Comparison of ENCODE assay signal across 8 cellular contexts in genomic region chr3:16482770-16483531, GRCh38. TPM values are rescaled to one million over a fixed set of nuclear protein-coding genes. Genes with fewer than 3 reads are reported as not detected.
DNase-seq lines count a peak whose midpoint lies in the region; ATAC-seq and TF ChIP-seq lines count a peak whose summit lies in the region.

No MANE protein-coding gene starts in this region.

- TF ChIP-seq CTCF in brain microvascular endothelial cell (IDR thresholded peaks at IDR 0.05; ENCODE audit: low read depth, low read length, missing control alignments), result no peak

- ATAC-seq in GM18907 (IDR thresholded peaks at IDR 0.05; ENCODE audit: unreplicated experiment) (peak; percentile 71), HG03066 (IDR thresholded peaks at IDR 0.05; ENCODE audit: low read depth, unreplicated experiment) (peak; percentile 55)
- peak; percentile 91 for ATAC-seq in stimulated activated memory B cell treated with anti-CD40 and anti-IgM and Interleukin-4, amounts not matched to agents 10 μg/mL and 1 μg/mL and 100 μg/mL, for 72 hours

- H3K4me3 Mint-ChIP-seq in stimulated activated memory B cell treated with anti-CD40 and anti-IgM and Interleukin-4, amounts not matched to agents 10 μg/mL and 1 μg/mL and 100 μg/mL, for 72 hours, result peak overlapping the region; percentile 62

- H3K27me3 ChIP-seq in BLaER1 treated with 17β-estradiol and CSF1 and Interleukin-3, amounts not matched to agents 10 nM and 100 nM, result no peaks in the 10 kb centered on the region
- no peaks in the 10 kb centered on the region for H3K27me3 ChIP-seq in brain microvascular endothelial cell (replicated peaks)
- H3K27me3 ChIP-seq in MG63, result no peaks in the 10 kb centered on the region

- no peak overlapping the region for H3K9ac ChIP-seq in BLaER1 treated with 17β-estradiol and CSF1 and Interleukin-3, amounts not matched to agents 10 nM and 100 nM

- peaks cover 53 to 89% (median 74%) of the 10 kb centered on the region in 11 experiments for H3K36me3 ChIP-seq in BLaER1 treated with 17β-estradiol and CSF1 and Interleukin-3, amounts not matched to agents 10 nM and 100 nM
- H3K36me3 ChIP-seq in brain microvascular endothelial cell (replicated peaks), result peaks cover 3% of the 10 kb centered on the region
- H3K36me3 ChIP-seq in MG63, result no peaks in the 10 kb centered on the region

- H3K4me2 ChIP-seq in BLaER1 treated with 17β-estradiol and CSF1 and Interleukin-3, amounts not matched to agents 10 nM and 100 nM, result peak overlapping the region; percentile 56 to 84 (median 70)

- H3K9me3 Mint-ChIP-seq in stimulated activated memory B cell treated with anti-CD40 and anti-IgM and Interleukin-4, amounts not matched to agents 10 μg/mL and 1 μg/mL and 100 μg/mL, for 72 hours, result no peaks in the 10 kb centered on the region

- H3K27ac ChIP-seq in BLaER1 treated with 17β-estradiol and CSF1 and Interleukin-3, amounts not matched to agents 10 nM and 100 nM, result peak overlapping the region in 2 of 11 experiments; percentile 46 to 68; a peak in 2 of 22 replicates
- H3K27ac ChIP-seq in brain microvascular endothelial cell, result peak overlapping the region; percentile 98

- in situ Hi-C loops in brain microvascular endothelial cell (cut with HindIII; ENCODE audit: low pct_ligation_motif_present, low sequenced_read_pairs), result no loop called here

- peaks cover 56% of the 10 kb centered on the region for H3K4me1 Mint-ChIP-seq in stimulated activated memory B cell treated with anti-CD40 and anti-IgM and Interleukin-4, amounts not matched to agents 10 μg/mL and 1 μg/mL and 100 μg/mL, for 72 hours

- peaks cover 28 to 63% (median 38%) of the 10 kb centered on the region in 10 experiments for H3K4me1 ChIP-seq in BLaER1 treated with 17β-estradiol and CSF1 and Interleukin-3, amounts not matched to agents 10 nM and 100 nM

- peaks cover 0 to 24% (median 20%) of the 10 kb centered on the region in 11 experiments; a peak in 20 of 22 replicates for H3K9me3 ChIP-seq in BLaER1 treated with 17β-estradiol and CSF1 and Interleukin-3, amounts not matched to agents 10 nM and 100 nM (replicated peaks in 1 of 11)
- no peaks in the 10 kb centered on the region; the same call in 1 of the 2 replicates for H3K9me3 ChIP-seq in MG63

- H3K27me3 Mint-ChIP-seq in stimulated activated memory B cell treated with anti-CD40 and anti-IgM and Interleukin-4, amounts not matched to agents 10 μg/mL and 1 μg/mL and 100 μg/mL, for 72 hours, result no peaks in the 10 kb centered on the region

- peaks cover 0 to 84% (median 45%) of the 10 kb centered on the region in 11 experiments; a peak in 14 of 22 replicates for H4K20me1 ChIP-seq in BLaER1 treated with 17β-estradiol and CSF1 and Interleukin-3, amounts not matched to agents 10 nM and 100 nM

- DNase-seq in NCI-H345 (lab: John Stamatoyannopoulos, UW), result peak; percentile 79
- DNase-seq in brain microvascular endothelial cell, result no peak
- no peak for DNase-seq in MG63
- no peak for DNase-seq in C1 segment of cervical spinal cord (lab: John Stamatoyannopoulos, UW)

- no peak overlapping the region for H3K4me3 ChIP-seq in BLaER1 treated with 17β-estradiol and CSF1 and Interleukin-3, amounts not matched to agents 10 nM and 100 nM
- H3K4me3 ChIP-seq in brain microvascular endothelial cell (ENCODE audit: low read depth, low read length), result no peak overlapping the region
- no peak overlapping the region for H3K4me3 ChIP-seq in MG63

- H3K36me3 Mint-ChIP-seq in stimulated activated memory B cell treated with anti-CD40 and anti-IgM and Interleukin-4, amounts not matched to agents 10 μg/mL and 1 μg/mL and 100 μg/mL, for 72 hours, result peaks cover 83% of the 10 kb centered on the region

- H3K27ac Mint-ChIP-seq in stimulated activated memory B cell treated with anti-CD40 and anti-IgM and Interleukin-4, amounts not matched to agents 10 μg/mL and 1 μg/mL and 100 μg/mL, for 72 hours, result peak overlapping the region; percentile 52

RNA-seq across cellular contexts. Expression of gene RFTN1, which starts 30.5 kb away (rescaled TPM):
- 42.1 and 44.1 TPM in 2 replicates for total RNA-seq in MG63 (2014; rRNA removed; shearing (Covaris generic); ENCODE audit: low replicate concordance)
